In the genomic region with DNA sequence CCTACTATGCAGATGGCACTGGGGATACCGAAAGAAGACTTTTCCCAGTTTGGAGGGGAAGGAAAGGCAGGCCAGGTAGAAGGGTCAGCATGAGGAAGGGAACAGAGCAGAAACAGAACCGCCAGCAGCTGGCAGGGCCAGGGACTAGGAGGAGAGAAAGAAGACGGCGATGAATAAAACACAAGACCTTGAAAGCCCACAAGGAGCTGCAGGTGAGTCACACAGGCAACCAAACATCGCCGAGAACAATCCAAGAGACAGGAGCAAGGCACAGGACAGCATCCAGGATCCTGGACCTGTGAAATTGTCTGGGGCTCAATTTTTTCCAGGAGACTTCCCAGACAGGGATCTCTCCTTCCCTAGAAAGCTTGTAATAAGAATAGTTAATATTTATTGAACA, we compare ENCODE assay signal across 12 cellular contexts. TPM values are rescaled to one million over a fixed set of nuclear protein-coding genes. Genes with fewer than 3 reads are reported as not detected.
DNase-seq lines count a peak whose midpoint lies in the region; ATAC-seq and TF ChIP-seq lines count a peak whose summit lies in the region.
"Had no signal": no experiment of that assay in that cellular context is flagged by ENCODE, and none has a peak within 500 bp of the region (broad histone marks: within the 10 kb centered on the region; RNA-seq: fewer than 3 reads in every experiment).

No MANE protein-coding gene starts in this region.

- TF ChIP-seq POLR2A in transverse colon (IDR thresholded peaks at IDR 0.05): no peak

- intact Hi-C loops in transverse colon (cut with DNase I; ENCODE audit: low total_unique reads): no loop called here

- H3K4me1 Mint-ChIP-seq in nephron progenitor cell: peaks cover 48% of the 10 kb centered on the region
- H3K4me1 Mint-ChIP-seq: stimulated activated effector memory CD8-positive, alpha-beta T cell treated with anti-CD3 and anti-CD28 coated beads, Interleukin-12 subunit alpha, Interleukin-12 subunit beta, amount 100 ng/mL, for 72 hours had no signal

- H3K9me3 ChIP-seq in RWPE2 (ENCODE audit: severe bottlenecking) (no peaks in the 10 kb centered on the region), transverse colon (no peaks in the 10 kb centered on the region)

- TF ChIP-seq CTCF in RWPE2 (IDR thresholded peaks at IDR 0.05; ENCODE audit: poor library complexity, severe bottlenecking) (no peak), nephron progenitor cell (IDR thresholded peaks at IDR 0.05) (no peak), transverse colon (IDR thresholded peaks at IDR 0.05) (no peak)

- H3K4me1 ChIP-seq in RWPE2 (ENCODE audit: insufficient read depth, poor library complexity, severe bottlenecking) (peaks cover 7% of the 10 kb centered on the region), transverse colon (peaks cover 0 to 12% (median 2%) of the 10 kb centered on the region in 4 donors)

- peak overlapping the region; percentile 28 for H3K27ac ChIP-seq in RWPE2 (ENCODE audit: poor library complexity, severe bottlenecking)
- H3K27ac ChIP-seq in epithelial cell of prostate: peak overlapping the region; percentile 42
- H3K27ac ChIP-seq in transverse colon: peak overlapping the region; percentile 58 to 71 (median 68)

- H3K27ac Mint-ChIP-seq in nephron progenitor cell: peak overlapping the region; percentile 89
- H3K27ac Mint-ChIP-seq: stimulated activated effector memory CD8-positive, alpha-beta T cell treated with anti-CD3 and anti-CD28 coated beads, Interleukin-12 subunit alpha, Interleukin-12 subunit beta, amount 100 ng/mL, for 72 hours; T-helper 2 cell treated with Interferon-gamma antibody and Interleukin-4, amounts not matched to agents 5 μg/mL and 100 μg/mL, for 36 hours had no signal

- H3K27me3 ChIP-seq in RWPE2 (ENCODE audit: insufficient read depth, poor library complexity, severe bottlenecking) (no peaks in the 10 kb centered on the region), transverse colon (no peaks in the 10 kb centered on the region)

- H3K36me3 Mint-ChIP-seq in nephron progenitor cell (ENCODE audit: low read depth): peaks cover 49% of the 10 kb centered on the region
- H3K36me3 Mint-ChIP-seq: stimulated activated effector memory CD8-positive, alpha-beta T cell treated with anti-CD3 and anti-CD28 coated beads, Interleukin-12 subunit alpha, Interleukin-12 subunit beta, amount 100 ng/mL, for 72 hours had no signal

- H3K36me3 ChIP-seq in RWPE2 (ENCODE audit: low read depth) (0 out of 2 replicates have a peak, but pooled peaks cover 3% of the 10 kb centered on the region), transverse colon (no peaks in the 10 kb centered on the region)

- no peak for DNase-seq in RWPE2 (ENCODE audit: low spot score)
- no peak for DNase-seq in epithelial cell of prostate (ENCODE audit: low read depth, low spot score)
- DNase-seq in nephron progenitor cell: no peak
- no peak for DNase-seq in transverse colon
- DNase-seq in superior temporal gyrus (ENCODE audit: extremely low spot score): no peak
- DNase-seq in SIG-M5 treated with dmso at 0.1 percent for 504 hours (lab: John Stamatoyannopoulos, UW; ENCODE audit: unreplicated experiment): no peak
- DNase-seq in NCI-H1105 treated with DMSO at 0.1 percent for 48 hours (lab: John Stamatoyannopoulos, UW): no peak
- DNase-seq: activated CD4-positive, alpha-beta T cell treated with anti-CD3 and anti-CD28 coated beads, Interleukin-2, amount 50 U/mL, for 1 hour; central memory CD4-positive, alpha-beta T cell; nucleus accumbens had no signal

- no peak for TF ChIP-seq EP300 in transverse colon (IDR thresholded peaks at IDR 0.05; ENCODE audit: low read depth)

- no peak overlapping the region for H3K4me3 Mint-ChIP-seq in nephron progenitor cell
- H3K4me3 Mint-ChIP-seq: stimulated activated effector memory CD8-positive, alpha-beta T cell treated with anti-CD3 and anti-CD28 coated beads, Interleukin-12 subunit alpha, Interleukin-12 subunit beta, amount 100 ng/mL, for 72 hours; T-helper 2 cell treated with Interferon-gamma antibody and Interleukin-4, amounts not matched to agents 5 μg/mL and 100 μg/mL, for 36 hours had no signal

- 83 to 91% methylated on average over 1 to 6 of the region's 6 CpGs for WGBS in transverse colon (ENCODE audit: low coverage in 1 of 2), 2 donors

- no peaks in the 10 kb centered on the region for H3K9me3 Mint-ChIP-seq in nephron progenitor cell
- H3K9me3 Mint-ChIP-seq: stimulated activated effector memory CD8-positive, alpha-beta T cell treated with anti-CD3 and anti-CD28 coated beads, Interleukin-12 subunit alpha, Interleukin-12 subunit beta, amount 100 ng/mL, for 72 hours; T-helper 2 cell treated with Interferon-gamma antibody and Interleukin-4, amounts not matched to agents 5 μg/mL and 100 μg/mL, for 36 hours had no signal

- in situ Hi-C loops in transverse colon (cut with MboI; ENCODE audit: low pct_ligation_motif_present in 1 of 4, low pct_unique_long_range_greater_than_20kb in 1 of 4, low sequenced_read_pairs in 3 of 4): no loop called here

- H3K4me3 ChIP-seq in RWPE2 (ENCODE audit: severe bottlenecking) (no peak overlapping the region), transverse colon (no peak overlapping the region)

- ATAC-seq in RWPE2 (ENCODE audit: low read depth): 0 out of 3 replicates have a peak, but pooled peaks have one; percentile 23
- ATAC-seq: stimulated activated effector memory CD8-positive, alpha-beta T cell treated with anti-CD3 and anti-CD28 coated beads, Interleukin-12 subunit alpha, Interleukin-12 subunit beta, amount 100 ng/mL, for 72 hours had no signal

- H3K27me3 Mint-ChIP-seq in nephron progenitor cell (ENCODE audit: low read depth, poor library complexity): peaks cover 5% of the 10 kb centered on the region

RNA-seq across cellular contexts. Expression of a gene that starts 47.3 kb away (rescaled TPM):
- 10 to 100 TPM in 1 of 4 donors, 1 to 10 TPM in 2, under 1 TPM in 1; 0.75 to 14.7 (median 3.5) TPM for total RNA-seq in transverse colon
